ENCODE assay signal across 25 cellular contexts in the genomic region with DNA sequence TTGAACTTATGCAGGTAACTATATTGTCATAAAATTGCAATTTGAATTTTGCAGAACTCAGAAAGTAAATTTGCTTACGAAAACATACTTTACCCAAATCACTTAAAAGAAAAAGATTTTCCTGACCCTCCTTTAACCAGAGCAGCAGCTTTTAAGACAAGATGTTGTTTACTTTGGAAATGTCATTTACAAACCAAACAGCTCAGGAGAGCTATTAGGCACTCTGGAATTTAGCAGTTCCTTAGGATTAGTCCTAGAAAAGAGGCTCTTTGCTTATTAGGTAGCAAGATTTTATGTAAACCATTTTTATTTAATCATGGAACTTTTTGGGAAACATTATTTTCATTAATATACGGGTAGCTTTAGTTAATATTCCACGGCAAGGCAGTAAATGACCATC.
DNase-seq lines count a peak whose midpoint lies in the region; TF ChIP-seq lines count a peak whose summit lies in the region.
"Had no signal": no experiment of that assay in that cellular context is flagged by ENCODE, and none has a peak within 500 bp of the region (broad histone marks: within the 10 kb centered on the region; RNA-seq: fewer than 3 reads in every experiment).

No MANE protein-coding gene starts in this region.

- H3K9me3 ChIP-seq in HUES64 (ENCODE audit: insufficient read depth, low read depth, low read length), result no peaks in the 10 kb centered on the region
- H3K9me3 ChIP-seq in OCI-LY3 (ENCODE audit: insufficient read depth, low read length), result no peaks in the 10 kb centered on the region
- no peaks in the 10 kb centered on the region for H3K9me3 ChIP-seq in mesodermal cell (ENCODE audit: control insufficient read depth, low read length)
- H3K9me3 ChIP-seq in tibial artery, result no peaks in the 10 kb centered on the region

- peak overlapping the region; percentile 58; the same call in 1 of the 2 replicates for H3K27ac ChIP-seq in HUES64 (ENCODE audit: low read depth, low read length)
- H3K27ac ChIP-seq in OCI-LY3 (ENCODE audit: low read length), result peak overlapping the region; percentile 70
- H3K27ac ChIP-seq in mesodermal cell (ENCODE audit: low read depth, low read length, severe bottlenecking), result peak overlapping the region; percentile 57
- no peak overlapping the region for H3K27ac ChIP-seq in tibial artery
- H3K27ac ChIP-seq: RWPE1 had no signal

- H3K36me3 ChIP-seq in HUES64 (ENCODE audit: insufficient read depth, low read length) (no peaks in the 10 kb centered on the region), OCI-LY3 (replicated peaks; ENCODE audit: low read depth, low read length) (peaks cover 4% of the 10 kb centered on the region), mesodermal cell (ENCODE audit: control insufficient read depth, insufficient read depth, low read length) (no peaks in the 10 kb centered on the region), tibial artery (no peaks in the 10 kb centered on the region)

- WGBS in HUES64, result 60% methylated on average over 1 of the region's 3 CpGs
- no CpG with 5 or more reads among the region's 3 CpGs for WGBS in mesodermal cell (ENCODE audit: insufficient coverage in 2 of 2), 2 experiments

- TF ChIP-seq CTCF in OCI-LY3 (IDR thresholded peaks at IDR 0.05; ENCODE audit: low read depth, low read length), result no peak
- no peak for TF ChIP-seq CTCF in tibial artery (IDR thresholded peaks at IDR 0.05)

- peak; percentile 3 for DNase-seq in ELF-1 (ENCODE audit: low read depth, low spot score)
- no peak for DNase-seq in tibial artery
- DNase-seq in AG08395 (ENCODE audit: low spot score), result no peak
- no peak for DNase-seq in hepatic stellate cell (ENCODE audit: low spot score)
- no peak for DNase-seq in SW 1271 (lab: John Stamatoyannopoulos, UW)
- DNase-seq: C1 segment of cervical spinal cord; CD4-positive, alpha-beta memory T cell; DMS 273 treated with DMSO at 0.1 percent for 48 hours; DMS79; EL; GF-D8; Kasumi-1; NCI-H1092 treated with DMSO at 0.1 percent for 48 hours; NCI-H1436; NCI-H187 treated with DMSO at 0.1 percent for 48 hours; NCI-H2107; NCI-H446 treated with DMSO at 0.1 percent for 48 hours; NCI-H69; NK-92 treated with Interleukin-12 subunit alpha and Interleukin-12 subunit beta, amount 100 ng/mL, for 24 hours; SHP77; T-helper 1 cell had no signal

- 0 out of 2 replicates have a peak overlapping the region, but pooled peaks have one; percentile 27 for H2AFZ ChIP-seq in OCI-LY3 (ENCODE audit: low read depth, low read length)

- H3K4me2 ChIP-seq in OCI-LY3 (ENCODE audit: low read length), result peak overlapping the region; percentile 17; the same call in 1 of the 2 replicates

- no peak overlapping the region for H3K4me3 ChIP-seq in HUES64 (ENCODE audit: low read length)
- no peak overlapping the region for H3K4me3 ChIP-seq in OCI-LY3 (ENCODE audit: low read length)
- H3K4me3 ChIP-seq in mesodermal cell (ENCODE audit: extremely low read depth, insufficient read depth, low read length, poor library complexity, severe bottlenecking), result no peak overlapping the region
- H3K4me3 ChIP-seq in tibial artery, result no peak overlapping the region

- no peak overlapping the region for H3K9ac ChIP-seq in HUES64 (ENCODE audit: low read depth, low read length)
- peak overlapping the region; percentile 31; the same call in 1 of the 2 replicates for H3K9ac ChIP-seq in OCI-LY3 (ENCODE audit: low read length)

- peaks cover 19% of the 10 kb centered on the region; the same call in 1 of the 2 replicates for H3K4me1 ChIP-seq in HUES64 (ENCODE audit: insufficient read depth, low read length)
- H3K4me1 ChIP-seq in OCI-LY3 (ENCODE audit: low read length), result peaks cover 50% of the 10 kb centered on the region
- H3K4me1 ChIP-seq in mesodermal cell (ENCODE audit: control insufficient read depth, insufficient read depth, low read length, poor library complexity, severe bottlenecking), result peaks cover 3% of the 10 kb centered on the region
- H3K4me1 ChIP-seq in tibial artery, result no peaks in the 10 kb centered on the region

- H4K20me1 ChIP-seq in OCI-LY3 (ENCODE audit: insufficient read depth, low read length), result no peaks in the 10 kb centered on the region

- H3K79me2 ChIP-seq in OCI-LY3 (ENCODE audit: low read length), result no peaks in the 10 kb centered on the region

- intact Hi-C loops in tibial artery (cut with DNase I; ENCODE audit: low total_unique reads), result no loop called here

- no peaks in the 10 kb centered on the region for H3K27me3 ChIP-seq in HUES64 (ENCODE audit: insufficient read depth, low read length)
- H3K27me3 ChIP-seq in OCI-LY3 (ENCODE audit: low read depth, low read length), result no peaks in the 10 kb centered on the region
- H3K27me3 ChIP-seq in tibial artery, result no peaks in the 10 kb centered on the region

Comparison
In these comparisons a context has a peak if more than half of its experiments do, and no peak if none do; other contexts are left out.
1. H3K27ac ChIP-seq: peak in HUES64 (single experiment), OCI-LY3 (single experiment) and mesodermal cell (single experiment); none in tibial artery (0 of 2).